In genomic region chr1:3930282-3930681, GRCh38 we compare ENCODE assay signal across 1 cellular context.
A peak's percentile ranks its signal among the peaks of the same experiment; 100 is the strongest.
TF ChIP-seq lines count a peak whose summit lies in the region.

No MANE protein-coding gene starts in this region.

TF ChIP-seq in HEK293, 187 proteins besides CTCF, POLR2A, EP300 and RAD21 (continued from another document):
- TF ChIP-seq ZNF148 (tag by site-specific recombination; IDR thresholded peaks at IDR 0.05; ENCODE audit: borderline replicate concordance): peak; percentile 41; the same call in 1 of the 2 replicates
